In the genomic region with DNA sequence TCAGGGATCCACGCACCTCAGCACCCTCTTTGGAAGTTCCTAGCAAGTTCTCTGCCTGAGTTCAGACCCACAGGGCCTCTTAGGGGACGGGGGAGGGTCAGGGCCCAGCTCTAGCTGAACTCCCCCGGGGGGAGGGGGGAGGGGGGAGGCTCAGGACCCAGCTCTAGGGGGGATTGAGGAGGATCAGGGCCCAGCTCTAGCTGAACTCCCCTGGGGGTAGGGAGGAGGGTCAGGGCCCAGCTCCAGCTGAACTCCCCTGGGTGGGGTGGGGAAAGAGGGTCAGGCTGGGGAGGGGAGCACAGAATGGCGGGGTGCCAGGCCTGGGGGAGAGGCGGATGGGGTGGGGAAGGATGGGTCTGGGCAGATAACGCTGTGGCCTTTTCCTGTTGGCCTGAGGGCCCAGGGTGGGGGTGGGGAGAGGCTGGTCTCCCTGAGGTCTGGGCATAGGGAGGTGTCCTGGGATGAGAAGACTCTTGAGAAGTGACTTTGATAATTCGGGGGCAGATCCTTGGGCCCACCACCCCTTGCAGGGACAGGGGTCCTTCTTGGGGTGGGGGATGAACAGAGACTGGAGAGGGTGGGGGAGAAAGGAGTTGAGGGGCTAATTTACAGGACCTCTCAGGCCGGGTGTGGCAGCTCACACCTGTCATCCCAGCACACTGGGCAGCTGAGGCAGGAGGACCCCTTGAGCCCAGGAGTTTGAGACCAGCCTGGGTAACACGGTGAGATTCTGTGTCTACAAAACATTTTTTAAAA, we compare ENCODE assay signal across 1 cellular context.
TF ChIP-seq lines count a peak whose summit lies in the region.

No MANE protein-coding gene starts in this region.

TF ChIP-seq in K562, 482 proteins besides CTCF, POLR2A, EP300 and RAD21 (continued from another document and continues in another):
- TF ChIP-seq, protein P1, sequence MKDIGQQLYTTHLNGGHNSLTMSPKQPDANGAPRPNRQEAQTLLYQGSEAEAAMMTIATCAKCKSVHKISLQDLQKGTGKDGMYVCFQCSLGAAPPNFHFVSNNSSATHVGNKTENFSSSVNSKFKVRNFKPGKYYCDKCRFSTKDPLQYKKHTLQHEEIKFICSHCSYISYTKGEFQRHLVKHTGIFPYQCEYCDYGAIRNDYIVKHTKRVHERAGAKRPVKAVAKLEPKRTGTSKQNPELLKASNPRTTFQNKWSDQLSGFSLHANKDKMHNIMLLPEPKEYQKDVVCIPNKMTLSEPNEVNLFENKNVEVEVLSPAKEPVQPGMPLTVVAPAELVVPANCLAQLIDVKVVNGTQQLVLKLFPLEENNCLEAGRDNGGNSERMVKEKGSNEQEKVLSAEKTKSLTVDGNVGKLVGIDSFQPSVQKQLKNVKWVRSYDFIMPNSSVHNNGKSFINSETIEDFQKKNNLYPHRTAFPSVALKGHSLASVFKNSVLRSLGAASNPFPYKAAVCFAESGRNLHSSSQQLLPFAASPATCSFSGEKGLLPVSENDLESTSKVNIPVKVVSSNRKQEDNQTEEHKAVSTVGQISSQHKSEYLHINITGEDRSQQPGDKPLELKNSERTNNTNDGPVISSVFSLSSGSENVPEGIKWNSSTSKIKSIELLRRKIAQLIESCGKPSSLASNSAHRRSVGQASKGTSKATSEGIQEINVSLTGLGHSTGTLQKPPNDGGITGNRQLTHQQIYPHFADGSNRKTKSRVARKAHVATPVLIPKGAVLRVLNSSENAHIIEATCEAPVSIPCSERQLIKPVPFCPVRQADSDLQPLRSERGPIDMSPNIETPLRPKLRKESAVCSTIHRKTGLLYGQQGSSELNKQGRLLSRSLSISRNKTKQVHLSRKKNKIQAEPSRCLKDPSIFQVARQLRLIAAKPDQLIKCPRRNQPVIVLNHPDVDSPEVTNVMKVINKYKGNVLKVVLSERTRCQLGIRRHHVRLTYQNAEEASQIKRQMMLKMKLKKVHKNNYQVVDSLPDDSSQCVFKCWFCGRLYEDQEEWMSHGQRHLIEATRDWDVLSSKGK (CRISPR knock-in tag; IDR thresholded peaks at IDR 0.05): no peak
- TF ChIP-seq DACH1 (IDR thresholded peaks at IDR 0.05; ENCODE audit: partially characterized antibody) (peak; percentile 65), EP400 (IDR thresholded peaks at IDR 0.05) (peak; percentile 61), ZMIZ1 (IDR thresholded peaks at IDR 0.05; ENCODE audit: low read depth in 2 of 2, low read length in 2 of 2) (peak in 1 of 2 experiments; percentile 57; a peak in 1 of 4 replicates), HLTF (IDR thresholded peaks at IDR 0.05) (no peak; the same call in 1 of the 2 replicates), MAFG (tag; conservative IDR thresholded peaks at IDR 0.05) (no peak), KAT7 (CRISPR knock-in tag; IDR thresholded peaks at IDR 0.05; ENCODE audit: borderline replicate concordance) (no peak), ZNF512 (tag; IDR thresholded peaks at IDR 0.05) (no peak), ZFP30 (CRISPR knock-in tag; IDR thresholded peaks at IDR 0.05; ENCODE audit: borderline replicate concordance) (no peak), PRPF4 (IDR thresholded peaks at IDR 0.05; ENCODE audit: insufficient read depth, low read depth, low read length, poor library complexity, severe bottlenecking) (no peak), KLF6 (CRISPR knock-in tag; IDR thresholded peaks at IDR 0.05; ENCODE audit: borderline replicate concordance) (no peak), STAT5B (CRISPR knock-in tag; IDR thresholded peaks at IDR 0.05) (no peak), IRF9 (tag; IDR thresholded peaks at IDR 0.05) (no peak), ZNF586 (CRISPR knock-in tag; conservative IDR thresholded peaks at IDR 0.05) (no peak), KAT2B (IDR thresholded peaks at IDR 0.05; ENCODE audit: low read depth, low read length) (no peak), DIDO1 (tag; IDR thresholded peaks at IDR 0.05; ENCODE audit: low read depth) (no peak), ZNF644 (tag; IDR thresholded peaks at IDR 0.05; ENCODE audit: low read depth) (0 out of 2 replicates have a peak, but pooled peaks have one; percentile 15), ZNF75A (CRISPR knock-in tag; IDR thresholded peaks at IDR 0.05) (no peak), ZKSCAN3 (CRISPR knock-in tag; IDR thresholded peaks at IDR 0.05) (no peak), ZNF766 (CRISPR knock-in tag; conservative IDR thresholded peaks at IDR 0.05) (no peak), SMARCE1 (IDR thresholded peaks at IDR 0.05) (peak; percentile 51), MEF2D (tag; conservative IDR thresholded peaks at IDR 0.05; ENCODE audit: low read depth) (no peak), MYC (IDR thresholded peaks at IDR 0.05; ENCODE audit: low read depth, low read length) (no peak; the same call in 1 of the 2 replicates), MYC (CRISPR knock-in tag; IDR thresholded peaks at IDR 0.05; ENCODE audit: borderline replicate concordance, low read depth) (no peak), FOXO4 (CRISPR knock-in tag; IDR thresholded peaks at IDR 0.05) (no peak), NFRKB (IDR thresholded peaks at IDR 0.05; ENCODE audit: low read depth) (no peak; the same call in none of the 2 replicates), FOXK1 (CRISPR knock-in tag; IDR thresholded peaks at IDR 0.05; ENCODE audit: borderline replicate concordance) (no peak), ZNF76 (CRISPR knock-in tag; IDR thresholded peaks at IDR 0.05; ENCODE audit: borderline replicate concordance) (no peak), AFF1 (IDR thresholded peaks at IDR 0.05; ENCODE audit: low read depth in 1 of 2, partially characterized antibody in 2 of 2) (no peak), YBX1 (IDR thresholded peaks at IDR 0.05) (no peak), NCOR1 (IDR thresholded peaks at IDR 0.05) (peak; percentile 74), TEAD2 (tag; IDR thresholded peaks at IDR 0.05) (no peak), ZNF79 (CRISPR knock-in tag; IDR thresholded peaks at IDR 0.05; ENCODE audit: low read depth) (no peak), PREB (CRISPR knock-in tag; IDR thresholded peaks at IDR 0.05) (no peak), CXXC5 (CRISPR knock-in tag; IDR thresholded peaks at IDR 0.05) (0 out of 2 replicates have a peak, but pooled peaks have one; percentile 12)
- TF ChIP-seq, protein P2, sequence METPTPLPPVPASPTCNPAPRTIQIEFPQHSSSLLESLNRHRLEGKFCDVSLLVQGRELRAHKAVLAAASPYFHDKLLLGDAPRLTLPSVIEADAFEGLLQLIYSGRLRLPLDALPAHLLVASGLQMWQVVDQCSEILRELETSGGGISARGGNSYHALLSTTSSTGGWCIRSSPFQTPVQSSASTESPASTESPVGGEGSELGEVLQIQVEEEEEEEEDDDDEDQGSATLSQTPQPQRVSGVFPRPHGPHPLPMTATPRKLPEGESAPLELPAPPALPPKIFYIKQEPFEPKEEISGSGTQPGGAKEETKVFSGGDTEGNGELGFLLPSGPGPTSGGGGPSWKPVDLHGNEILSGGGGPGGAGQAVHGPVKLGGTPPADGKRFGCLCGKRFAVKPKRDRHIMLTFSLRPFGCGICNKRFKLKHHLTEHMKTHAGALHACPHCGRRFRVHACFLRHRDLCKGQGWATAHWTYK (CRISPR knock-in tag; IDR thresholded peaks at IDR 0.05): no peak
- TF ChIP-seq, protein P3, sequence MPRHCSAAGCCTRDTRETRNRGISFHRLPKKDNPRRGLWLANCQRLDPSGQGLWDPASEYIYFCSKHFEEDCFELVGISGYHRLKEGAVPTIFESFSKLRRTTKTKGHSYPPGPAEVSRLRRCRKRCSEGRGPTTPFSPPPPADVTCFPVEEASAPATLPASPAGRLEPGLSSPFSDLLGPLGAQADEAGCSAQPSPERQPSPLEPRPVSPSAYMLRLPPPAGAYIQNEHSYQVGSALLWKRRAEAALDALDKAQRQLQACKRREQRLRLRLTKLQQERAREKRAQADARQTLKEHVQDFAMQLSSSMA (CRISPR knock-in tag; IDR thresholded peaks at IDR 0.05): no peak
